ENCODE assay signal across 14 cellular contexts in genomic region chr5:129971684-129972083, GRCh38.
"Had no signal": no experiment of that assay in that cellular context is flagged by ENCODE, and none has a peak within 500 bp of the region (broad histone marks: within the 10 kb centered on the region; RNA-seq: fewer than 3 reads in every experiment).

No MANE protein-coding gene starts in this region.

- H3K4me1 ChIP-seq: right lobe of liver had no signal

- H3K9me3 ChIP-seq: right lobe of liver had no signal

- H3K27me3 ChIP-seq: brain microvascular endothelial cell, right lobe of liver had no signal

- H3K36me3 ChIP-seq: brain microvascular endothelial cell, right lobe of liver had no signal

- H3K27ac ChIP-seq: brain microvascular endothelial cell, epithelial cell of prostate, right lobe of liver had no signal

- DNase-seq: activated CD4-positive, alpha-beta T cell treated with anti-CD3 and anti-CD28 coated beads, Interleukin-2, amount 10 ng/mL, durations not matched to agents 7 days and 5 days; activated CD8-positive, alpha-beta memory T cell treated with anti-CD3 and anti-CD28 coated beads, Interleukin-2, amount 50 U/mL, for 48 hours; activated gamma-delta T cell; activated T-cell treated with anti-CD3 and anti-CD28 coated beads, Interleukin-2, amount 50 U/mL, for 72 hours; brain microvascular endothelial cell; cerebellar nuclear complex; glutamatergic neuron; immature natural killer cell; right lobe of liver; stimulated activated CD4-positive, alpha-beta T cell treated with anti-CD3 and anti-CD28 coated beads, Interleukin-1b, Interleukin-23, amount 100 ng/mL, for 48 hours; stimulated activated naive CD8-positive, alpha-beta T cell treated with anti-CD3 and anti-CD28 coated beads, Interleukin-15, amount 100 ng/mL, for 72 hours; T-cell; T-helper 9 cell had no signal

- H3K4me3 ChIP-seq: right lobe of liver had no signal
